ENCODE assay signal across 8 cellular contexts in the genomic region with DNA sequence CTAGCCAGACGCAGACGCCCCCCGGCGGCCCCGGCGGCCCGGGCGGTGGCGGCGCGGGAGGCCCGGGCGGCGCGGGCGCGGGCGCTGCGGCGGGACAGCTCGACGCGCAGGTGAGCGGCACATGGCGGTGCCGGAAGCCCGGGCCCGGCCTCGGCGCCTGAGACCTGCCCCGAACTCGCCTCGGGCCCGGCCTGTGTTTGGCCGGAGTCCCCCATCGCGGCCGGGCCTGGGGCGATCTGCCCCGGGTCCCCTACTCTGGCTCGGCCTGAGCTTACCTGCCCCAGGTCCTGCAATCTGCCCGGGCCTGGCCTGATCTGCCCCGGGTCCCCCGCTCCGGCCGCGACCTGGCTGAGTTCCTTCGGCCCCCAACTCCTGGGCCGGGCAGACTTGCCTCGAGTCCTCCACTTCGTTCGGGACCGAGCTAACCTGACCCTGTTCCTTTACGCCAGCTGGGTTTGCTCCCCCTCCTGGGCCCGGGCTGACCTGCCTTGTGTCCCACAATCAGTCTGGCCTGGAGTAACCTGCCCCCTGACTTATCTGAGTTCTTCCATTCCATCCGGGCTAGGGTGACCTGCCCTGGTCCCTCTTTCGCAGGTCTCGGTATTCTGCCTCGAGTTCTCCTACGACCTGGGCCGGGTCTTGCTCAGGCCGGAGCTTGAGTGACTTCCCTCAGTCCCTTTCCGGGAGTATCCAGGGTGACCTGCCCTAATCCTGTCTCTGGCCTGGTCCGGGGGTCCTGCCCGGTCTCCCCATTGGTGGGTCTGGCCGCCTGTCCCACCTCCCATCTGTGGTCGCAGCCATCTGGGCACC. TPM values are rescaled to one million over a fixed set of nuclear protein-coding genes. Genes with fewer than 3 reads are reported as not detected.
DNase-seq lines count a peak whose midpoint lies in the region; ATAC-seq and TF ChIP-seq lines count a peak whose summit lies in the region.

No MANE protein-coding gene starts in this region.

- CTCF ChIA-PET in activated CD8-positive, alpha-beta memory T cell treated with anti-CD3 and anti-CD28 coated beads, Interleukin-2, amount 10 ng/mL, durations not matched to agents 7 days and 5 days (lab: Charles Lee) = interaction anchor here (0.8 to 7.3 kb wide), 15 partner anchors 8 to 382 kb away, joined by 3 to 58 read pairs (median 4); a partner anchor contains a TSS

- intact Hi-C loops in ovary (cut with DNase I) = no loop called here
- intact Hi-C loops in posterior cingulate gyrus (cut with DNase I) = loop anchor here (5.0 kb wide), 1 partner anchor 150 kb away; a partner anchor contains a TSS

- peak overlapping the region; percentile 86 for H3K27ac Mint-ChIP-seq in activated CD8-positive, alpha-beta memory T cell treated with anti-CD3 and anti-CD28 coated beads, Interleukin-2, amount 10 ng/mL, durations not matched to agents 7 days and 5 days

- WGBS in ovary, 3 donors = 0 to 1% (median 0%) methylated on average over 64 to 67 of the region's 67 CpGs

- peak overlapping the region; percentile 78 for H3K4me3 ChIP-seq in ovary

- TF ChIP-seq CTCF in foreskin keratinocyte (conservative IDR thresholded peaks at IDR 0.05) (peak; percentile 30), ovary (IDR thresholded peaks at IDR 0.05) (no peak)

- ATAC-seq in GM21390 (IDR thresholded peaks at IDR 0.05; ENCODE audit: unreplicated experiment) = peak; percentile 32
- ATAC-seq in activated CD8-positive, alpha-beta memory T cell treated with anti-CD3 and anti-CD28 coated beads, Interleukin-2, amount 10 ng/mL, durations not matched to agents 7 days and 5 days = peak; percentile 59
- peak; percentile 18 for ATAC-seq in foreskin keratinocyte

- H3K9me3 ChIP-seq in ovary = no peaks in the 10 kb centered on the region

- peak overlapping the region; percentile 92 for H3K27ac ChIP-seq in foreskin keratinocyte
- H3K27ac ChIP-seq in ovary = peak overlapping the region in 1 of 2 donors; percentile 64

- H3K27me3 ChIP-seq in foreskin keratinocyte (peaks cover 4% of the 10 kb centered on the region), ovary (no peaks in the 10 kb centered on the region)

- peak; percentile 42 for DNase-seq in EH (ENCODE audit: low read depth)
- peak; percentile 52 for DNase-seq in HK-2 (ENCODE audit: unreplicated experiment)
- DNase-seq in activated CD8-positive, alpha-beta memory T cell treated with anti-CD3 and anti-CD28 coated beads, Interleukin-2, amount 10 ng/mL, durations not matched to agents 7 days and 5 days = peak; percentile 61
- DNase-seq in foreskin keratinocyte = peak in 1 of 2 donors; percentile 11
- peak in 3 of 5 donors; percentile 33 to 67 (median 44) for DNase-seq in ovary
- DNase-seq in GF-D8 (lab: John Stamatoyannopoulos, UW) = no peak
- no peak for DNase-seq in posterior cingulate gyrus

- no peaks in the 10 kb centered on the region for H3K4me1 ChIP-seq in foreskin keratinocyte
- H3K4me1 ChIP-seq in ovary (ENCODE audit: insufficient read depth) = peaks cover 15% of the 10 kb centered on the region

- no peaks in the 10 kb centered on the region for H3K9me3 Mint-ChIP-seq in activated CD8-positive, alpha-beta memory T cell treated with anti-CD3 and anti-CD28 coated beads, Interleukin-2, amount 10 ng/mL, durations not matched to agents 7 days and 5 days (ENCODE audit: low read depth)

- H3K4me1 Mint-ChIP-seq in activated CD8-positive, alpha-beta memory T cell treated with anti-CD3 and anti-CD28 coated beads, Interleukin-2, amount 10 ng/mL, durations not matched to agents 7 days and 5 days = peaks cover 44% of the 10 kb centered on the region

- no peak for TF ChIP-seq POLR2A in ovary (IDR thresholded peaks at IDR 0.05)

- H3K36me3 ChIP-seq in ovary = no peaks in the 10 kb centered on the region

- no peak for TF ChIP-seq EP300 in ovary (IDR thresholded peaks at IDR 0.05)

- peaks cover 38% of the 10 kb centered on the region for H3K36me3 Mint-ChIP-seq in activated CD8-positive, alpha-beta memory T cell treated with anti-CD3 and anti-CD28 coated beads, Interleukin-2, amount 10 ng/mL, durations not matched to agents 7 days and 5 days

- peaks cover 13% of the 10 kb centered on the region for H3K27me3 Mint-ChIP-seq in activated CD8-positive, alpha-beta memory T cell treated with anti-CD3 and anti-CD28 coated beads, Interleukin-2, amount 10 ng/mL, durations not matched to agents 7 days and 5 days

- peak overlapping the region; percentile 95 for H3K4me3 Mint-ChIP-seq in activated CD8-positive, alpha-beta memory T cell treated with anti-CD3 and anti-CD28 coated beads, Interleukin-2, amount 10 ng/mL, durations not matched to agents 7 days and 5 days

RNA-seq across cellular contexts. Expression of a gene that starts 0.8 kb away (rescaled TPM):
- 10 to 100 TPM; 98.4 to 98.7 TPM for total RNA-seq in activated CD8-positive, alpha-beta memory T cell treated with anti-CD3 and anti-CD28 coated beads, Interleukin-2, amount 10 ng/mL, durations not matched to agents 7 days and 5 days
- total RNA-seq in foreskin keratinocyte (56.7 and 58.1 TPM in 2 replicates), ovary (10 to 100 TPM; 38.0 to 89.0 (median 62.0) TPM)
- polyA plus RNA-seq in foreskin keratinocyte (43.2 and 44.0 TPM in 2 replicates), ovary (10 to 100 TPM; 35.4 to 37.1 TPM)

RNA-seq across cellular contexts. Expression of a gene that starts 41.4 kb away (rescaled TPM):
- total RNA-seq in activated CD8-positive, alpha-beta memory T cell treated with anti-CD3 and anti-CD28 coated beads, Interleukin-2, amount 10 ng/mL, durations not matched to agents 7 days and 5 days = not detected
- total RNA-seq in foreskin keratinocyte (not detected in 2 replicates), ovary (under 1 TPM in 4 of 7 donors, not detected in 3; 0.17 to 0.92 (median 0.52) TPM)
- polyA plus RNA-seq in foreskin keratinocyte (not detected in 2 replicates), ovary (under 1 TPM; 0.08 to 0.35 TPM)

Comparison
In these comparisons a context has a peak if more than half of its experiments do, and no peak if none do; other contexts are left out.
1. DNase-seq: peak in EH (single experiment), HK-2 (single experiment), activated CD8-positive, alpha-beta memory T cell treated with anti-CD3 and anti-CD28 coated beads, Interleukin-2, amount 10 ng/mL, durations not matched to agents 7 days and 5 days (single experiment) and ovary (3 of 5); none in GF-D8 (single experiment) and posterior cingulate gyrus (0 of 10).
2. Peak in every context shown above with its lines, with median percentiles within 50 percentile points of each other: ATAC-seq.